ENCODE assay signal across 14 cellular contexts in the genomic region with DNA sequence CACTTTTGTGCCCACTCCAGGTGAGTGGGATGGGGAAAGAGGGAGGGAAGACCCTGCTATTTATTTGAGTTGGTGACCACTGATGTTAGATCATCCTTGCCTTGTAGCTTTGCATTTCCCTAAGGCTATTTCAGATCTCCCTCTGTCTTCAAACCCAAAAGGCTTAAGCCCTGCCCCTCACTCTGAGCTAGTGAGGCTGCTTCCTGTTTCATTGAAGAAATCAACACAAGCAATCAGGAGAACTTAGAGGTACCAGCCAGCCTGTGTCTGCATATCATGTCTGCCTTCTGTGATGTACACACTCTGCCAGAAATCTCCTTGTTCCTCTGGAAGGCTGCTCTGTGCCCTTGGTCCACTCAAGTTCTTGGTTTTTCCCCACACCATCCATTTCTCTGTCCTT.
DNase-seq lines count a peak whose midpoint lies in the region; ATAC-seq, FAIRE-seq and TF ChIP-seq lines count a peak whose summit lies in the region.
"Had no signal": no experiment of that assay in that cellular context is flagged by ENCODE, and none has a peak within 500 bp of the region (broad histone marks: within the 10 kb centered on the region; RNA-seq: fewer than 3 reads in every experiment).

No MANE protein-coding gene starts in this region.

- SMC1A ChIA-PET in GM12878 (lab: Charles Lee; ENCODE audit: uncharacterized antibody, unreplicated experiment) = interaction anchor here (0.5 to 1.1 kb wide), 3 partner anchors 9 to 1847 kb away, joined by 3 read pairs; no protein-coding TSS in a partner anchor

- H3K27me3 ChIP-seq in GM12878 (replicated peaks in 1 of 2; ENCODE audit: control insufficient read depth in 2 of 2, insufficient read depth in 2 of 2, low read length in 1 of 2) (no peaks in the 10 kb centered on the region), PC-9 (ENCODE audit: insufficient read depth, low read depth) (no peaks in the 10 kb centered on the region)
- H3K27me3 ChIP-seq: hepatocyte had no signal

- peak overlapping the region; percentile 15 for H3K4me3 Mint-ChIP-seq in activated naive CD4-positive, alpha-beta T cell treated with anti-CD3 and anti-CD28 coated beads, Interleukin-2, amount 50 U/mL, for 24 hours

- ATAC-seq in GM12878 = peak; percentile 28
- peak; percentile 25 for ATAC-seq in sciatic nerve
- no peak for ATAC-seq in HG02642 (IDR thresholded peaks at IDR 0.05; ENCODE audit: poor library complexity, unreplicated experiment)

- H3K4me2 ChIP-seq in GM12878 (ENCODE audit: control insufficient read depth, insufficient read depth) = no peak overlapping the region
- no peak overlapping the region for H3K4me2 ChIP-seq in PC-9
- H3K4me2 ChIP-seq: hepatocyte had no signal

- peaks cover 81% of the 10 kb centered on the region for H3K4me1 Mint-ChIP-seq in activated naive CD4-positive, alpha-beta T cell treated with anti-CD3 and anti-CD28 coated beads, Interleukin-2, amount 50 U/mL, for 24 hours

- peak overlapping the region; percentile 16 for H3K27ac Mint-ChIP-seq in activated naive CD4-positive, alpha-beta T cell treated with anti-CD3 and anti-CD28 coated beads, Interleukin-2, amount 50 U/mL, for 24 hours

- H3K4me3 ChIP-seq in GM12878 = no peak overlapping the region
- no peak overlapping the region for H3K4me3 ChIP-seq in PC-9
- H3K4me3 ChIP-seq: hepatocyte, thoracic aorta had no signal

- POLR2A ChIA-PET in GM12878 (lab: Charles Lee) (interaction anchor here (0.9 kb wide), 1 partner anchor 19 kb away, joined by 11 read pairs; no protein-coding TSS in a partner anchor), PC-9 (lab: Charles Lee; ENCODE audit: unreplicated experiment) (no interaction called here)

- TF ChIP-seq POLR2A in GM12878 (IDR thresholded peaks at IDR 0.05; ENCODE audit: low read depth, low read length) = no peak

- intact Hi-C loops in GM12878 (cut with micrococcal nuclease; ENCODE audit: unreplicated experiment) (no loop called here), sciatic nerve (cut with DNase I) (no loop called here), PC-9 (cut with micrococcal nuclease; ENCODE audit: unreplicated experiment) (no loop called here)

- H3K79me2 ChIP-seq in GM12878 (ENCODE audit: control insufficient read depth, insufficient read depth, low read length) (peaks cover 50% of the 10 kb centered on the region), PC-9 (ENCODE audit: low read depth) (no peaks in the 10 kb centered on the region; the same call in 1 of the 2 replicates)

- no peak for TF ChIP-seq RAD21 in GM12878 (IDR thresholded peaks at IDR 0.05; ENCODE audit: insufficient read depth, low read depth, low read length)

- no peak for DNase-seq in activated naive CD4-positive, alpha-beta T cell treated with anti-CD3 and anti-CD28 coated beads, Interleukin-2, amount 50 U/mL, for 16 hours
- DNase-seq in NAMALWA (ENCODE audit: low spot score) (peak; percentile 33), GM12878 (ENCODE audit: low read depth, low spot score) (no peak), sciatic nerve (ENCODE audit: low spot score) (no peak), NCI-H510A treated with DMSO at 0.1 percent for 48 hours (lab: John Stamatoyannopoulos, UW) (no peak), PC-9 (no peak)
- DNase-seq: activated CD4-positive, alpha-beta T cell treated with anti-CD3 and anti-CD28 coated beads for 4 hours; effector memory CD4-positive, alpha-beta T cell; midbrain; NCI-H2171 treated with DMSO at 0.1 percent for 48 hours had no signal

- in situ Hi-C loops in GM12878 (cut with MboI) = no loop called here

- no peaks in the 10 kb centered on the region for H3K9me3 Mint-ChIP-seq in activated naive CD4-positive, alpha-beta T cell treated with anti-CD3 and anti-CD28 coated beads, Interleukin-2, amount 50 U/mL, for 24 hours

- H3K27ac ChIP-seq in GM12878 (ENCODE audit: control insufficient read depth, insufficient read depth) = no peak overlapping the region
- no peak overlapping the region for H3K27ac ChIP-seq in PC-9
- H3K27ac ChIP-seq: hepatocyte, thoracic aorta had no signal

- no peaks in the 10 kb centered on the region for H3K9me2 ChIP-seq in PC-9 (ENCODE audit: insufficient read depth)

- CTCF ChIA-PET in GM12878 (lab: Yijun Ruan, JAX) (no interaction called here), PC-9 (lab: Charles Lee) (no interaction called here)

- no peaks in the 10 kb centered on the region for H3K27me3 Mint-ChIP-seq in activated naive CD4-positive, alpha-beta T cell treated with anti-CD3 and anti-CD28 coated beads, Interleukin-2, amount 50 U/mL, for 24 hours

- H4K20me1 ChIP-seq in GM12878 (ENCODE audit: control insufficient read depth, insufficient read depth) = no peaks in the 10 kb centered on the region
- no peaks in the 10 kb centered on the region; the same call in 1 of the 2 replicates for H4K20me1 ChIP-seq in PC-9 (ENCODE audit: insufficient read depth)

- TF ChIP-seq EP300 in GM12878 (IDR thresholded peaks at IDR 0.05; ENCODE audit: borderline replicate concordance in 1 of 2, control insufficient read depth in 1 of 2, low read depth in 2 of 2, low read length in 2 of 2) = no peak

- no peaks in the 10 kb centered on the region for H3F3A ChIP-seq in PC-9 (ENCODE audit: insufficient read depth, low read depth)

- H3K36me3 Mint-ChIP-seq in activated naive CD4-positive, alpha-beta T cell treated with anti-CD3 and anti-CD28 coated beads, Interleukin-2, amount 50 U/mL, for 24 hours = peaks cover 6% of the 10 kb centered on the region

- TF ChIP-seq CTCF in GM12878 (IDR thresholded peaks at IDR 0.05 in 2 of 3, conservative IDR thresholded peaks at IDR 0.05 in 1 of 3; ENCODE audit: control insufficient read depth in 2 of 3, extremely low read depth in 1 of 3, insufficient read depth in 1 of 3, low read depth in 3 of 3, low read length in 3 of 3) = no peak
- TF ChIP-seq CTCF in PC-9 (conservative IDR thresholded peaks at IDR 0.05) = no peak

- no peak for FAIRE-seq in GM12878 (lab: Jason Lieb, UNC)

- RAD21 ChIA-PET in GM12878 (lab: Charles Lee; ENCODE audit: unreplicated experiment) = no interaction called here

- H3K4me1 ChIP-seq in GM12878 (ENCODE audit: control insufficient read depth, insufficient read depth, low read length) = peaks cover 10% of the 10 kb centered on the region; the same call in 1 of the 2 replicates
- H3K4me1 ChIP-seq in PC-9 (replicated peaks; ENCODE audit: insufficient read depth) = no peaks in the 10 kb centered on the region

- H3K9ac ChIP-seq in GM12878 (ENCODE audit: control insufficient read depth, insufficient read depth, low read length) = no peak overlapping the region

- H3K36me3 ChIP-seq in GM12878 (ENCODE audit: control insufficient read depth in 2 of 2, insufficient read depth in 2 of 2, low read length in 1 of 2) (no peaks in the 10 kb centered on the region), PC-9 (ENCODE audit: low read depth) (no peaks in the 10 kb centered on the region)
- H3K36me3 ChIP-seq: thoracic aorta had no signal

- no peak overlapping the region for H2AFZ ChIP-seq in GM12878 (ENCODE audit: control insufficient read depth, low read depth, low read length)
- H2AFZ ChIP-seq in PC-9 = no peak overlapping the region
- H2AFZ ChIP-seq: hepatocyte had no signal

- H3K9me3 ChIP-seq in GM12878 (replicated peaks; ENCODE audit: control insufficient read depth, insufficient read depth, low read length) = no peaks in the 10 kb centered on the region
- H3K9me3 ChIP-seq in PC-9 (ENCODE audit: insufficient read depth, low read depth) = no peaks in the 10 kb centered on the region
- H3K9me3 ChIP-seq: thoracic aorta had no signal

- BruUV-seq in GM12878 (replicated peaks; lab: Mats Ljungman, UMichigan) (no TSS peak), PC-9 (replicated peaks; lab: Mats Ljungman, UMichigan) (no TSS peak)

TF ChIP-seq in GM12878, 131 proteins besides CTCF, POLR2A, EP300 and RAD21 (continues in another document):
- TF ChIP-seq ATF7 (IDR thresholded peaks at IDR 0.05; ENCODE audit: low read depth) = no peak
- no peak for TF ChIP-seq MEF2B (IDR thresholded peaks at IDR 0.05; ENCODE audit: partially characterized antibody, poor library complexity, severe bottlenecking)
- TF ChIP-seq IKZF2 (IDR thresholded peaks at IDR 0.05) = no peak
- TF ChIP-seq CBX5 (IDR thresholded peaks at IDR 0.05; ENCODE audit: low read depth) = no peak
- no peak for TF ChIP-seq CHD1 (IDR thresholded peaks at IDR 0.05; ENCODE audit: low read depth, low read length)
- no peak for TF ChIP-seq ZBTB11 (CRISPR knock-in tag; IDR thresholded peaks at IDR 0.05)
